8 cellular contexts compared by ENCODE assay signal in the genomic region with DNA sequence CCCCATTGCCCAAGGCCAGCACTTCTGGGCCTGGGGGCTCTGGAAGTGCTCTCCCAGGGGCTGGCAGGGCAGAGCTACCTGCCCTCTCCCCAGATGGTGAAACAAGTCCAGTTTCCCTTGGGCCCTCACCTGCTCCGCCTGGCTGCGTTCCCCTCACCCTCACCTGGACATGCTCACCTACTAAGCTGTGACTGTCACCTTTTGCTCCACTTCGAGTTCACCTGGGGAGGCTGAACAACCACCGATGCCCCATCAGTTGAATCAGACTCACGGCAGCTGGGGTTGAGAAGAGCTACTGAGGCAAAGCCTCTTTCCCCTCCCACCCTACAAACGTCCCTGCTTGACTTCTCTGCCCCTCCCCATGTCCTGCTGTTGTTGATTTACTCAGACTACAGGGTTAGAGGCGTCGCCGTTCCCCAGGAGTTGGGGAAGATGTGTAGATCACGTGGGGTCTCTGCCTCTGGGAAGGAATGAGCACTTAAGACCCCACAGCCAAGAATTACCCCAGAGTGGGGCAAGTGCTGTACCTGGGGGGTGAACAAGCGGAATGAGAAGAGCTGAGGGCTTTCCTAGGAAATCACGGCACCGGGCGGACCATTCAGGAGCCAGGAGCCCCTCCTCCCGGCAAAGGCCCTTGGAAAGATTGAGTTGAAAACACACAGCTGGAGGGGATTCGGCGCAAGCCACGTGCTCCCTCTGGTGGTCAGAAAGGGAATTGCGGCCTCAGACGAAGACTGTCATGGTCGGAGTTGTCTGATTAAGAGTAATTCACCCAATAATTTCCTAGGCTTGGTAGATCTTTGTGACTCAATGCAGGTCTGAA. TPM values are rescaled to one million over a fixed set of nuclear protein-coding genes. Genes with fewer than 3 reads are reported as not detected.
DNase-seq lines count a peak whose midpoint lies in the region; ATAC-seq, FAIRE-seq and TF ChIP-seq lines count a peak whose summit lies in the region.

No MANE protein-coding gene starts in this region.

- no peaks in the 10 kb centered on the region for H3K9me3 ChIP-seq in keratinocyte (ENCODE audit: control insufficient read depth, low read depth, low read length)

- H3K4me3 ChIP-seq in keratinocyte (ENCODE audit: control insufficient read depth in 2 of 3, extremely low read depth in 1 of 3, insufficient read depth in 2 of 3, low read depth in 1 of 3, low read length in 3 of 3): no peak overlapping the region

- peaks cover 3% of the 10 kb centered on the region for H3K27me3 Mint-ChIP-seq in activated B cell treated with CpG ODN at 0.5 μM for 24 hours

- no peaks in the 10 kb centered on the region for H3K9me1 ChIP-seq in keratinocyte (ENCODE audit: control insufficient read depth, extremely low read depth, insufficient read depth, low read length)

- peak overlapping the region; percentile 26 for H3K9ac ChIP-seq in keratinocyte (ENCODE audit: control insufficient read depth, extremely low read depth, insufficient read depth, low read length)

- no peaks in the 10 kb centered on the region for H3K36me3 Mint-ChIP-seq in activated B cell treated with CpG ODN at 0.5 μM for 24 hours (ENCODE audit: low read depth)

- dilution Hi-C loops in keratinocyte (cut with MboI; ENCODE audit: extremely low pct_ligation_motif_present, low sequenced_read_pairs): loop anchor here (25.0 kb wide), 1 partner anchor 380 kb away; no protein-coding TSS in a partner anchor

- no peaks in the 10 kb centered on the region for H3K36me3 ChIP-seq in keratinocyte (ENCODE audit: control insufficient read depth in 2 of 2, extremely low read depth in 1 of 2, insufficient read depth in 2 of 2, low read length in 2 of 2)

- H3K27ac Mint-ChIP-seq in activated B cell treated with CpG ODN at 0.5 μM for 24 hours: peak overlapping the region; percentile 97

- TF ChIP-seq CTCF in D721Med (IDR thresholded peaks at IDR 0.05; ENCODE audit: insufficient read depth, missing control alignments): peak; percentile 96
- peak; percentile 80 for TF ChIP-seq CTCF in activated B cell treated with CpG ODN at 0.5 μM for 24 hours (IDR thresholded peaks at IDR 0.05)
- peak; percentile 93 to 100 (median 99) for TF ChIP-seq CTCF in keratinocyte (optimal IDR thresholded peaks at IDR 0.05 in 1 of 3, IDR thresholded peaks at IDR 0.05 in 1 of 3, conservative IDR thresholded peaks at IDR 0.05 in 1 of 3; ENCODE audit: extremely low read depth in 1 of 3, insufficient read depth in 2 of 3, low read length in 3 of 3)

- no peaks in the 10 kb centered on the region for H3K9me3 Mint-ChIP-seq in activated B cell treated with CpG ODN at 0.5 μM for 24 hours

- H3K27me3 ChIP-seq in keratinocyte (ENCODE audit: control insufficient read depth, extremely low read depth, insufficient read depth, low read length): no peaks in the 10 kb centered on the region

- H3K4me1 ChIP-seq in keratinocyte (ENCODE audit: control insufficient read depth, extremely low read depth, insufficient read depth, low read length): peaks cover 14% of the 10 kb centered on the region

- H3K4me1 Mint-ChIP-seq in activated B cell treated with CpG ODN at 0.5 μM for 24 hours: peaks cover 75% of the 10 kb centered on the region

- no peaks in the 10 kb centered on the region for H4K20me1 ChIP-seq in keratinocyte (ENCODE audit: control insufficient read depth, extremely low read depth, insufficient read depth, low read length)

- H3K4me2 ChIP-seq in keratinocyte (ENCODE audit: control insufficient read depth, extremely low read depth, insufficient read depth, low read depth, low read length): peak overlapping the region; percentile 48

- H3K79me2 ChIP-seq in keratinocyte (ENCODE audit: control insufficient read depth, insufficient read depth, low read length): no peaks in the 10 kb centered on the region

- intact Hi-C loops in activated B cell treated with CpG ODN at 0.5 μM for 24 hours (cut with micrococcal nuclease): loop anchor here (1.0 to 5.0 kb wide), 2 partner anchors 10 to 490 kb away; a partner anchor contains a TSS

- ATAC-seq in activated B cell treated with CpG ODN at 0.5 μM for 24 hours (ENCODE audit: low read depth) (peak; percentile 17), GM18511 (IDR thresholded peaks at IDR 0.05; ENCODE audit: unreplicated experiment) (no peak)

- H3K4me3 Mint-ChIP-seq in activated B cell treated with CpG ODN at 0.5 μM for 24 hours: peak overlapping the region; percentile 88

- H3K27ac ChIP-seq in keratinocyte (ENCODE audit: control insufficient read depth, insufficient read depth, low read length): peak overlapping the region; percentile 61

- CTCF ChIA-PET in activated B cell treated with CpG ODN at 0.5 μM for 24 hours (lab: Charles Lee): interaction anchor here (0.9 to 11.0 kb wide), 22 partner anchors 8 to 590 kb away, joined by 3 to 265 read pairs (median 4); no protein-coding TSS in a partner anchor

- peak overlapping the region; percentile 58 for H2AFZ ChIP-seq in keratinocyte (ENCODE audit: control insufficient read depth, low read length)

- FAIRE-seq in D721Med (lab: Jason Lieb, UNC) (no peak), keratinocyte (lab: Jason Lieb, UNC) (peak; percentile 79)

- POLR2A ChIA-PET in activated B cell treated with CpG ODN at 0.5 μM for 24 hours (lab: Charles Lee): interaction anchor here (0.6 to 6.6 kb wide), 27 partner anchors 9 to 872 kb away, joined by 3 to 132 read pairs (median 6); a partner anchor contains a TSS

- DNase-seq in D721Med (ENCODE audit: insufficient read length, low spot score): no peak
- DNase-seq in HCEC 1CT: peak; percentile 37
- peak; percentile 84 for DNase-seq in NCI-H2196 (lab: John Stamatoyannopoulos, UW; ENCODE audit: unreplicated experiment)
- DNase-seq in activated B cell treated with CpG ODN at 0.5 μM for 24 hours: peak; percentile 81
- peak; percentile 71 for DNase-seq in central memory CD4-positive, alpha-beta T cell
- DNase-seq in keratinocyte (ENCODE audit: low read depth, low spot score): no peak
- peak; percentile 75 to 88 for DNase-seq in stimulated activated CD4-positive, alpha-beta T cell treated with anti-CD3 and anti-CD28 coated beads, Interleukin-1b, Interleukin-23, amount 100 ng/mL, for 1 hour (ENCODE audit: low read depth in 2 of 2)

RNA-seq across cellular contexts. Expression of a gene that starts 7.1 kb away (rescaled TPM):
- 40.4 and 44.6 TPM in 2 replicates for total RNA-seq in activated B cell treated with CpG ODN at 0.5 μM for 24 hours
- not detected in 3 replicates for polyA plus RNA-seq in keratinocyte
- not detected for polyA plus RNA-seq in keratinocyte (2011; ENCODE audit: low read depth)
- polyA plus RNA-seq in keratinocyte (2011; cell fraction: cytosol; rRNA removed): not detected in 2 replicates
- polyA plus RNA-seq in keratinocyte (2011; cell fraction: nucleus; rRNA removed): not detected in 2 replicates
- polyA plus RNA-seq in keratinocyte (2012; ENCODE audit: low replicate concordance): not detected in 2 replicates
- not detected in 3 replicates for polyA minus RNA-seq in keratinocyte
- polyA minus RNA-seq in keratinocyte (2011; cell fraction: cytosol; rRNA and poly(A)+ RNA removed): not detected
- not detected in 2 replicates for polyA minus RNA-seq in keratinocyte (2011; cell fraction: nucleus; rRNA and poly(A)+ RNA removed)

RNA-seq across cellular contexts. Expression of a gene that starts 20.4 kb away (rescaled TPM):
- total RNA-seq in activated B cell treated with CpG ODN at 0.5 μM for 24 hours: 1.5 and 3.6 TPM in 2 replicates
- not detected in 3 replicates for polyA plus RNA-seq in keratinocyte
- not detected for polyA plus RNA-seq in keratinocyte (2011; ENCODE audit: low read depth)
- polyA plus RNA-seq in keratinocyte (2011; cell fraction: cytosol; rRNA removed): not detected in 2 replicates
- not detected in 2 replicates for polyA plus RNA-seq in keratinocyte (2011; cell fraction: nucleus; rRNA removed)
- polyA plus RNA-seq in keratinocyte (2012; ENCODE audit: low replicate concordance): not detected in 2 replicates
- not detected in 3 replicates for polyA minus RNA-seq in keratinocyte
- not detected for polyA minus RNA-seq in keratinocyte (2011; cell fraction: cytosol; rRNA and poly(A)+ RNA removed)
- not detected in 2 replicates for polyA minus RNA-seq in keratinocyte (2011; cell fraction: nucleus; rRNA and poly(A)+ RNA removed)

RNA-seq across cellular contexts. Expression of a gene that starts 59.0 kb away (rescaled TPM):
- total RNA-seq in activated B cell treated with CpG ODN at 0.5 μM for 24 hours: not detected in 2 replicates
- not detected in 3 replicates for polyA plus RNA-seq in keratinocyte
- not detected for polyA plus RNA-seq in keratinocyte (2011; ENCODE audit: low read depth)
- 0.10 TPM in 1 of 2 replicates, not detected in the other for polyA plus RNA-seq in keratinocyte (2011; cell fraction: cytosol; rRNA removed)
- polyA plus RNA-seq in keratinocyte (2011; cell fraction: nucleus; rRNA removed): not detected in 2 replicates
- 0.34 TPM in 1 of 2 replicates, not detected in the other for polyA plus RNA-seq in keratinocyte (2012; ENCODE audit: low replicate concordance)
- not detected in 3 replicates for polyA minus RNA-seq in keratinocyte
- polyA minus RNA-seq in keratinocyte (2011; cell fraction: cytosol; rRNA and poly(A)+ RNA removed): not detected
- polyA minus RNA-seq in keratinocyte (2011; cell fraction: nucleus; rRNA and poly(A)+ RNA removed): not detected in 2 replicates

Comparison
In these comparisons a context has a peak if more than half of its experiments do, and no peak if none do; other contexts are left out.
1. DNase-seq: peak in HCEC 1CT (single experiment), NCI-H2196 (single experiment), activated B cell treated with CpG ODN at 0.5 μM for 24 hours (single experiment), central memory CD4-positive, alpha-beta T cell (single experiment) and stimulated activated CD4-positive, alpha-beta T cell treated with anti-CD3 and anti-CD28 coated beads, Interleukin-1b, Interleukin-23, amount 100 ng/mL, for 1 hour (2 of 2); none in D721Med (single experiment) and keratinocyte (single experiment).
2. Peak in every context shown above with its lines, with median percentiles within 50 percentile points of each other: CTCF ChIP-seq.